In genomic region chr1:1470626-1471388, GRCh38 we compare ENCODE assay signal across 7 cellular contexts. TPM values are rescaled to one million over a fixed set of nuclear protein-coding genes. Genes with fewer than 3 reads are reported as not detected.
DNase-seq lines count a peak whose midpoint lies in the region; ATAC-seq, FAIRE-seq and TF ChIP-seq lines count a peak whose summit lies in the region.
"Had no signal": no experiment of that assay in that cellular context is flagged by ENCODE, and none has a peak within 500 bp of the region (broad histone marks: within the 10 kb centered on the region; RNA-seq: fewer than 3 reads in every experiment).

No MANE protein-coding gene starts in this region.

- H3K27me3 Mint-ChIP-seq in brain (peaks cover 12% of the 10 kb centered on the region), nephron progenitor cell (ENCODE audit: low read depth, poor library complexity) (no peaks in the 10 kb centered on the region)

- H3K36me3 Mint-ChIP-seq in brain (no peaks in the 10 kb centered on the region), nephron progenitor cell (ENCODE audit: low read depth) (no peaks in the 10 kb centered on the region)

- H3K4me3 Mint-ChIP-seq in brain: peak overlapping the region; percentile 89 to 99 (median 95)
- H3K4me3 Mint-ChIP-seq in nephron progenitor cell: peak overlapping the region; percentile 96

- TF ChIP-seq CTCF in brain (conservative IDR thresholded peaks at IDR 0.05): no peak
- TF ChIP-seq CTCF in nephron progenitor cell (IDR thresholded peaks at IDR 0.05): no peak

- no peak for FAIRE-seq in H54 (lab: Jason Lieb, UNC)
- FAIRE-seq: A204.1 had no signal

- ATAC-seq in HG02870 (IDR thresholded peaks at IDR 0.05; ENCODE audit: unreplicated experiment): no peak

- DNase-seq in DMS153 (lab: John Stamatoyannopoulos, UW): peak; percentile 12
- no peak for DNase-seq in DMS153 treated with DMSO at 0.1 percent for 48 hours (lab: John Stamatoyannopoulos, UW; ENCODE audit: unreplicated experiment)
- no peak for DNase-seq in nephron progenitor cell
- DNase-seq in H54 (ENCODE audit: insufficient read length, low spot score): no peak

- no peak for TF ChIP-seq POLR2A in H54 (IDR thresholded peaks at IDR 0.05; ENCODE audit: low read depth, low read length)

- peaks cover 34% of the 10 kb centered on the region for H3K4me1 Mint-ChIP-seq in brain
- peaks cover 25% of the 10 kb centered on the region for H3K4me1 Mint-ChIP-seq in nephron progenitor cell

- H3K9me3 Mint-ChIP-seq in brain (peaks cover 0 to under 1% (median 0%) of the 10 kb centered on the region in 5 experiments), nephron progenitor cell (peaks cover 4% of the 10 kb centered on the region)

- H3K27ac Mint-ChIP-seq in brain: peak overlapping the region; percentile 83 to 96 (median 89)
- peak overlapping the region; percentile 66 for H3K27ac Mint-ChIP-seq in nephron progenitor cell

RNA-seq across cellular contexts. Expression of gene ATAD3B, which starts 0.8 kb away (rescaled TPM):
- 2.9 TPM for polyA plus RNA-seq in brain (ENCODE audit: insufficient read depth, low read depth, low replicate concordance)

RNA-seq across cellular contexts. Expression of gene ATAD3C, which starts 21.3 kb away (rescaled TPM):
- 10.3 TPM for polyA plus RNA-seq in brain (ENCODE audit: insufficient read depth, low read depth, low replicate concordance)

RNA-seq across cellular contexts. Expression of gene VWA1, which starts 35.3 kb away (rescaled TPM):
- polyA plus RNA-seq in brain (ENCODE audit: insufficient read depth, low read depth, low replicate concordance): 108 TPM

RNA-seq across cellular contexts. Expression of gene ATAD3A, which starts 41.2 kb away (rescaled TPM):
- polyA plus RNA-seq in brain (ENCODE audit: insufficient read depth, low read depth, low replicate concordance): 47.5 TPM

RNA-seq across cellular contexts. Expression of gene ANKRD65, which starts 49.7 kb away (rescaled TPM):
- 54.3 TPM for polyA plus RNA-seq in brain (ENCODE audit: insufficient read depth, low read depth, low replicate concordance)
